Comparison of ENCODE assay signal across 17 cellular contexts in the genomic region with DNA sequence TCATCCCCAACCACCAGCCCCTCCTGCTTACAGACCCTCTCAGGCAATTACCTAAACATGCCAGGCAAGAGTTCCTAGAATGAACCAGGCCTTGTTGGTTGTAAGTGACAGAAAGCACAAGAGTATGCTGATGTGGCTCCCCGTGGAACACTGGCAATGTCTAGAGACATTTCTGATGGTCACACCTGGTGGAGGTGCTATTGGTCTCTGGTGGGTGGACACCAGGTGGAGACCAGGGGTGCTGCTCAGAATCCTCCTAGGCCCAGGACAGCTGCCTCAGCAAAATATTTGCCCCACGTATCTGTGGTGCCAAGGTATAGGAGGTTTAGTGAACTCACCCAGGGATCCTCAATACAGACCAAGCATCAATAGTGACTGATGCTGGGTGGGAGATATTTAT.
"Had no signal": no experiment of that assay in that cellular context is flagged by ENCODE, and none has a peak within 500 bp of the region (broad histone marks: within the 10 kb centered on the region; RNA-seq: fewer than 3 reads in every experiment).

No MANE protein-coding gene starts in this region.

- H3K27me3 Mint-ChIP-seq: natural killer cell treated with Interleukin-12 subunit alpha and Interleukin-12 subunit beta and Interleukin-15 and Interleukin-18, amount 100 ng/mL, for 72 hours; progenitor cell of endocrine pancreas had no signal

- H3K9me3 Mint-ChIP-seq: central memory CD8-positive, alpha-beta T cell; natural killer cell treated with Interleukin-12 subunit alpha and Interleukin-12 subunit beta and Interleukin-15 and Interleukin-18, amount 100 ng/mL, for 72 hours; neural crest cell; stimulated activated effector memory CD8-positive, alpha-beta T cell treated with anti-CD3 and anti-CD28 coated beads, Interleukin-12 subunit alpha, Interleukin-12 subunit beta, amount 100 ng/mL, for 72 hours had no signal

- H3K4me1 Mint-ChIP-seq: central memory CD8-positive, alpha-beta T cell; naive B cell; neural crest cell; stimulated activated effector memory CD8-positive, alpha-beta T cell treated with anti-CD3 and anti-CD28 coated beads, Interleukin-12 subunit alpha, Interleukin-12 subunit beta, amount 100 ng/mL, for 72 hours had no signal

- H3K36me3 Mint-ChIP-seq: naive B cell; natural killer cell treated with Interleukin-12 subunit alpha and Interleukin-12 subunit beta and Interleukin-15 and Interleukin-18, amount 100 ng/mL, for 72 hours; stimulated activated effector memory CD8-positive, alpha-beta T cell treated with anti-CD3 and anti-CD28 coated beads, Interleukin-12 subunit alpha, Interleukin-12 subunit beta, amount 100 ng/mL, for 72 hours had no signal

- H3K27ac Mint-ChIP-seq: naive B cell; natural killer cell treated with Interleukin-12 subunit alpha and Interleukin-12 subunit beta and Interleukin-15 and Interleukin-18, amount 100 ng/mL, for 72 hours; progenitor cell of endocrine pancreas; stimulated activated effector memory CD8-positive, alpha-beta T cell treated with anti-CD3 and anti-CD28 coated beads, Interleukin-12 subunit alpha, Interleukin-12 subunit beta, amount 100 ng/mL, for 72 hours had no signal

- H3K4me3 Mint-ChIP-seq: central memory CD8-positive, alpha-beta T cell; naive B cell; natural killer cell treated with Interleukin-12 subunit alpha and Interleukin-12 subunit beta and Interleukin-15 and Interleukin-18, amount 100 ng/mL, for 72 hours; neural crest cell; stimulated activated effector memory CD8-positive, alpha-beta T cell treated with anti-CD3 and anti-CD28 coated beads, Interleukin-12 subunit alpha, Interleukin-12 subunit beta, amount 100 ng/mL, for 72 hours had no signal

- ATAC-seq: gastrocnemius medialis; left ventricle myocardium superior; lower lobe of right lung; mucosa of descending colon; natural killer cell treated with Interleukin-12 subunit alpha and Interleukin-12 subunit beta and Interleukin-15 and Interleukin-18, amount 100 ng/mL, for 72 hours; sciatic nerve; stimulated activated effector memory CD8-positive, alpha-beta T cell treated with anti-CD3 and anti-CD28 coated beads, Interleukin-12 subunit alpha, Interleukin-12 subunit beta, amount 100 ng/mL, for 72 hours had no signal

- DNase-seq: dorsolateral prefrontal cortex; effector CD4-positive, alpha-beta T cell; foreskin fibroblast; gastrocnemius medialis; left ventricle myocardium superior; lower lobe of right lung; mucosa of descending colon; naive B cell; stimulated activated CD4-positive, alpha-beta T cell treated with anti-CD3 and anti-CD28 coated beads, Interleukin-2, amount 100 ng/mL, for 24 hours; stimulated activated CD4-positive, alpha-beta T cell treated with anti-CD3 and anti-CD28 coated beads, Interleukin-4, amount 100 ng/mL, for 24 hours; stimulated activated naive CD4-positive, alpha-beta T cell treated with Interleukin-2 at 50 U/mL for 16 hours had no signal
